Comparison of ENCODE assay signal across 17 cellular contexts in the genomic region with DNA sequence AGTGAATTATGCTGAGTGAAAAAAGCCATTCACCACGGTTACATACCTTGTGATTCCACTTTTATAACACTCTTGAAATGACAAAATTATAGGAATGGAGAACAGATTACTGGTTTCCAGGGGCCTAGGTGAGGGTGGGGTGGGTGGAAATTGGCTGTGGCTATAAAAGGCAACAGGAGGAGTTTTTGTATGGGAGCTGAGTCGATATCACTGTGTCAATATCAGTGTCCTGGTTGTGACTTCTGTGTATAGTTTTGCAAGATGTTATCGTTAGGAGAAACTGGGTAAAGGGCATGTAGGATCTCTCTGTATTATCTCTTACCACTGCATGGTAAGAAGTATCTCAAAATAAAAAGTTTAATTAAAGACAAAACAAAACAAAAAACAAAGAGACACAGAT.
A peak's percentile ranks its signal among the peaks of the same experiment; 100 is the strongest.
DNase-seq lines count a peak whose midpoint lies in the region; ATAC-seq and TF ChIP-seq lines count a peak whose summit lies in the region.
"Had no signal": no experiment of that assay in that cellular context is flagged by ENCODE, and none has a peak within 500 bp of the region (broad histone marks: within the 10 kb centered on the region; RNA-seq: fewer than 3 reads in every experiment).

No MANE protein-coding gene starts in this region.

- H3K9me3 ChIP-seq in mucosa of rectum (ENCODE audit: control insufficient read depth in 2 of 2, low read length in 2 of 2) (no peaks in the 10 kb centered on the region), adrenal gland (replicated peaks in 1 of 3) (no peaks in the 10 kb centered on the region)
- H3K9me3 ChIP-seq: HAP-1 had no signal

- H3K27me3 Mint-ChIP-seq in stimulated activated naive CD8-positive, alpha-beta T cell treated with anti-CD3 and anti-CD28 coated beads, Interleukin-15, amount 100 ng/mL, for 72 hours = no peaks in the 10 kb centered on the region

- peak overlapping the region; percentile 1 to 77 for H3K27ac Mint-ChIP-seq in stimulated activated naive CD8-positive, alpha-beta T cell treated with anti-CD3 and anti-CD28 coated beads, Interleukin-15, amount 100 ng/mL, for 72 hours
- H3K27ac Mint-ChIP-seq: CD4-positive, alpha-beta memory T cell had no signal

- peaks cover 0 to 6% of the 10 kb centered on the region in 2 donors for H3K9me3 Mint-ChIP-seq in stimulated activated naive CD8-positive, alpha-beta T cell treated with anti-CD3 and anti-CD28 coated beads, Interleukin-15, amount 100 ng/mL, for 72 hours

- H3K4me3 ChIP-seq in mucosa of rectum (ENCODE audit: low read length in 2 of 2) (no peak overlapping the region), adrenal gland (no peak overlapping the region)
- H3K4me3 ChIP-seq: BLaER1 treated with 17β-estradiol and CSF1 and Interleukin-3, amounts not matched to agents 10 nM and 100 nM; HAP-1; K562 had no signal

- no peak for DNase-seq in stimulated activated naive CD8-positive, alpha-beta T cell treated with anti-CD3 and anti-CD28 coated beads, Interleukin-15, amount 100 ng/mL, for 72 hours
- DNase-seq in stimulated activated naive CD8-positive, alpha-beta T cell treated with anti-CD3 and anti-CD28 coated beads, Interleukin-15, Interleukin-2, amounts not matched to agents 100 U/mL and 50 U/mL, for 24 hours = no peak
- DNase-seq in left lobe of liver (ENCODE audit: low spot score) (peak; percentile 58), adrenal gland (no peak), T1000 (lab: John Stamatoyannopoulos, UW) (no peak)
- DNase-seq: CD4-positive, alpha-beta memory T cell; COR-L47; DMS153; DMS79 treated with DMSO at 0.1 percent for 48 hours; EL had no signal

- no peak for TF ChIP-seq POLR2A in adrenal gland (IDR thresholded peaks at IDR 0.05)

- no peak for TF ChIP-seq CTCF in adrenal gland (IDR thresholded peaks at IDR 0.05)

- intact Hi-C loops in adrenal gland (cut with DNase I) = no loop called here

- H3K27me3 ChIP-seq in mucosa of rectum (ENCODE audit: control insufficient read depth in 2 of 2, insufficient read depth in 2 of 2, low read length in 2 of 2) (no peaks in the 10 kb centered on the region), adrenal gland (no peaks in the 10 kb centered on the region)
- H3K27me3 ChIP-seq: BLaER1 treated with 17β-estradiol and CSF1 and Interleukin-3, amounts not matched to agents 10 nM and 100 nM had no signal

- peaks cover 5 to 7% of the 10 kb centered on the region in 2 donors for H3K4me1 ChIP-seq in mucosa of rectum (ENCODE audit: control insufficient read depth in 2 of 2, insufficient read depth in 2 of 2, low read length in 2 of 2)
- H3K4me1 ChIP-seq in adrenal gland (replicated peaks in 1 of 2) = no peaks in the 10 kb centered on the region
- H3K4me1 ChIP-seq: HAP-1 had no signal

- no peak for ATAC-seq in stimulated activated naive CD8-positive, alpha-beta T cell treated with anti-CD3 and anti-CD28 coated beads, Interleukin-15, amount 100 ng/mL, for 72 hours
- ATAC-seq in stimulated activated naive CD8-positive, alpha-beta T cell treated with anti-CD3 and anti-CD28 coated beads, Interleukin-15, Interleukin-2, amounts not matched to agents 100 U/mL and 50 U/mL, for 24 hours = no peak
- ATAC-seq in left lobe of liver = peak; percentile 76
- ATAC-seq in HG03432 (IDR thresholded peaks at IDR 0.05; ENCODE audit: unreplicated experiment) = no peak
- ATAC-seq: K562 had no signal

- no peaks in the 10 kb centered on the region for H3K4me1 Mint-ChIP-seq in stimulated activated naive CD8-positive, alpha-beta T cell treated with anti-CD3 and anti-CD28 coated beads, Interleukin-15, amount 100 ng/mL, for 72 hours

- H3K36me3 ChIP-seq in mucosa of rectum (ENCODE audit: control insufficient read depth in 2 of 2, insufficient read depth in 2 of 2, low read length in 2 of 2) (no peaks in the 10 kb centered on the region), adrenal gland (replicated peaks in 1 of 2) (no peaks in the 10 kb centered on the region)
- H3K36me3 ChIP-seq: BLaER1 treated with 17β-estradiol and CSF1 and Interleukin-3, amounts not matched to agents 10 nM and 100 nM; HAP-1 had no signal

- H3K27ac ChIP-seq in mucosa of rectum (ENCODE audit: low read depth in 2 of 2, low read length in 2 of 2) (peak overlapping the region; percentile 4 to 31), adrenal gland (no peak overlapping the region)
- H3K27ac ChIP-seq: 22Rv1; BLaER1 treated with 17β-estradiol and CSF1 and Interleukin-3, amounts not matched to agents 10 nM and 100 nM; HL-60 had no signal

- no peak overlapping the region for H3K4me3 Mint-ChIP-seq in stimulated activated naive CD8-positive, alpha-beta T cell treated with anti-CD3 and anti-CD28 coated beads, Interleukin-15, amount 100 ng/mL, for 72 hours

- no peak overlapping the region for H3K9ac ChIP-seq in mucosa of rectum (ENCODE audit: low read depth in 1 of 2, low read length in 2 of 2)
- H3K9ac ChIP-seq: BLaER1 treated with 17β-estradiol and CSF1 and Interleukin-3, amounts not matched to agents 10 nM and 100 nM had no signal

- 64 to 79% (median 74%) methylated on average over 3 of the region's 3 CpGs for WGBS in adrenal gland, 4 donors

Comparison
In these comparisons a context has a peak if more than half of its experiments do, and no peak if none do; other contexts are left out.
1. H3K27ac ChIP-seq: peak in mucosa of rectum (2 of 2); none in adrenal gland (0 of 5).